39 cellular contexts compared by ENCODE assay signal in genomic region chr13:111353508-111353907, GRCh38. TPM values are rescaled to one million over a fixed set of nuclear protein-coding genes. Genes with fewer than 3 reads are reported as not detected.
"Had no signal": no experiment of that assay in that cellular context is flagged by ENCODE, and none has a peak within 500 bp of the region (broad histone marks: within the 10 kb centered on the region; RNA-seq: fewer than 3 reads in every experiment).

No MANE protein-coding gene starts in this region.

- ATAC-seq: activated naive CD4-positive, alpha-beta T cell treated with anti-CD3 and anti-CD28 coated beads, Interleukin-2, amount 50 U/mL, for 72 hours; activated naive CD8-positive, alpha-beta T cell treated with anti-CD3 and anti-CD28 coated beads, Interleukin-2, amount 50 U/mL, for 24 hours; activated T-cell treated with anti-CD3 and anti-CD28 coated beads, Interleukin-2, amount 50 U/mL, for 4 hours; activated T-cell treated with anti-CD3 and anti-CD28 coated beads, Interleukin-2, amount 50 U/mL, for 72 hours; activated T-helper 17 cell treated with anti-CD3 and anti-CD28 coated beads, Interleukin-2, amount 50 U/mL, for 72 hours; body of pancreas had no signal

- H3K27ac ChIP-seq: adrenal gland, ascending aorta, body of pancreas, brain microvascular endothelial cell, breast epithelium, cardiac muscle cell had no signal

- H3K9me3 Mint-ChIP-seq: activated naive CD4-positive, alpha-beta T cell treated with anti-CD3 and anti-CD28 coated beads for 36 hours; activated naive CD4-positive, alpha-beta T cell treated with anti-CD3 and anti-CD28 coated beads, Interleukin-2, amount 10 ng/mL, durations not matched to agents 7 days and 5 days; activated naive CD4-positive, alpha-beta T cell treated with anti-CD3 and anti-CD28 coated beads, Interleukin-2, amount 50 U/mL, for 24 hours; activated T-helper 1 cell treated with anti-CD3 and anti-CD28 coated beads, Interleukin-12 subunit alpha, Interleukin-12 subunit beta, Interleukin-2, Interleukin-4 antibody, amounts not matched to agents 30 ng/mL and 10 ng/mL and 1 ng/mL, durations not matched to agents 14 hours and 24 hours and 36 hours; central memory CD8-positive, alpha-beta T cell had no signal

- H3K4me1 ChIP-seq: adrenal gland, ascending aorta, body of pancreas, breast epithelium had no signal

- H3K4me1 Mint-ChIP-seq: activated naive CD4-positive, alpha-beta T cell treated with anti-CD3 and anti-CD28 coated beads, Interleukin-2, amount 10 ng/mL, durations not matched to agents 7 days and 5 days; activated naive CD8-positive, alpha-beta T cell treated with anti-CD3 and anti-CD28 coated beads, Interleukin-2, amount 10 ng/mL, durations not matched to agents 7 days and 5 days; activated T-helper 17 cell treated with anti-CD3 and anti-CD28 coated beads, Interleukin-2, amount 50 U/mL, for 72 hours; brain; central memory CD8-positive, alpha-beta T cell had no signal

- H3K27me3 ChIP-seq: adrenal gland, ascending aorta, body of pancreas, brain microvascular endothelial cell, breast epithelium, cardiac muscle cell had no signal

- H3K27me3 Mint-ChIP-seq: activated naive CD4-positive, alpha-beta T cell treated with anti-CD3 and anti-CD28 coated beads, Interleukin-2, amount 50 U/mL, for 24 hours; activated naive CD8-positive, alpha-beta T cell; activated naive CD8-positive, alpha-beta T cell treated with anti-CD3 and anti-CD28 coated beads for 36 hours; activated naive CD8-positive, alpha-beta T cell treated with anti-CD3 and anti-CD28 coated beads, Interleukin-2, amount 50 U/mL, for 24 hours; activated T-cell treated with anti-CD3 and anti-CD28 coated beads, Interleukin-2, amount 50 U/mL, for 24 hours had no signal

- H3K4me3 Mint-ChIP-seq: activated naive CD4-positive, alpha-beta T cell treated with anti-CD3 and anti-CD28 coated beads for 36 hours; activated naive CD4-positive, alpha-beta T cell treated with anti-CD3 and anti-CD28 coated beads, Interleukin-2, amount 10 ng/mL, durations not matched to agents 7 days and 5 days; activated naive CD4-positive, alpha-beta T cell treated with anti-CD3 and anti-CD28 coated beads, Interleukin-2, amount 50 U/mL, for 24 hours; activated naive CD8-positive, alpha-beta T cell; activated naive CD8-positive, alpha-beta T cell treated with anti-CD3 and anti-CD28 coated beads for 36 hours; activated naive CD8-positive, alpha-beta T cell treated with anti-CD3 and anti-CD28 coated beads, Interleukin-2, amount 10 ng/mL, durations not matched to agents 7 days and 5 days; activated naive CD8-positive, alpha-beta T cell treated with anti-CD3 and anti-CD28 coated beads, Interleukin-2, amount 50 U/mL, for 24 hours; activated T-cell treated with anti-CD3 and anti-CD28 coated beads, Interleukin-2, amount 50 U/mL, for 24 hours; activated T-cell treated with anti-CD3 and anti-CD28 coated beads, Interleukin-2, amount 50 U/mL, for 4 hours; activated T-cell treated with anti-CD3 and anti-CD28 coated beads, Interleukin-2, amount 50 U/mL, for 72 hours; activated T-helper 1 cell treated with anti-CD3 and anti-CD28 coated beads, Interleukin-12 subunit alpha, Interleukin-12 subunit beta, Interleukin-2, Interleukin-4 antibody, amounts not matched to agents 30 ng/mL and 10 ng/mL and 1 ng/mL, durations not matched to agents 14 hours and 24 hours and 36 hours; activated T-helper 17 cell treated with anti-CD3 and anti-CD28 coated beads, Interleukin-2, amount 50 U/mL, for 72 hours; brain; central memory CD8-positive, alpha-beta T cell had no signal

- H3K4me3 ChIP-seq: adrenal gland, ascending aorta, body of pancreas, breast epithelium, cardiac muscle cell had no signal

- H3K27ac Mint-ChIP-seq: activated naive CD4-positive, alpha-beta T cell treated with anti-CD3 and anti-CD28 coated beads for 36 hours; activated naive CD4-positive, alpha-beta T cell treated with anti-CD3 and anti-CD28 coated beads, Interleukin-2, amount 10 ng/mL, durations not matched to agents 7 days and 5 days; activated naive CD4-positive, alpha-beta T cell treated with anti-CD3 and anti-CD28 coated beads, Interleukin-2, amount 50 U/mL, for 24 hours; activated naive CD4-positive, alpha-beta T cell treated with anti-CD3 and anti-CD28 coated beads, Interleukin-2, amount 50 U/mL, for 72 hours; activated naive CD8-positive, alpha-beta T cell; activated naive CD8-positive, alpha-beta T cell treated with anti-CD3 and anti-CD28 coated beads for 36 hours; activated naive CD8-positive, alpha-beta T cell treated with anti-CD3 and anti-CD28 coated beads, Interleukin-2, amount 10 ng/mL, durations not matched to agents 7 days and 5 days; activated naive CD8-positive, alpha-beta T cell treated with anti-CD3 and anti-CD28 coated beads, Interleukin-2, amount 50 U/mL, for 24 hours; activated T-cell treated with anti-CD3 and anti-CD28 coated beads, Interleukin-2, amount 50 U/mL, for 24 hours; activated T-cell treated with anti-CD3 and anti-CD28 coated beads, Interleukin-2, amount 50 U/mL, for 72 hours; activated T-helper 1 cell treated with anti-CD3 and anti-CD28 coated beads, Interleukin-12 subunit alpha, Interleukin-12 subunit beta, Interleukin-2, Interleukin-4 antibody, amounts not matched to agents 30 ng/mL and 10 ng/mL and 1 ng/mL, durations not matched to agents 14 hours and 24 hours and 36 hours; activated T-helper 17 cell treated with anti-CD3 and anti-CD28 coated beads, Interleukin-2, amount 50 U/mL, for 72 hours; activated T-helper 2 cell treated with anti-CD3 and anti-CD28 coated beads, Interferon-gamma antibody, Interleukin-2, Interleukin-4, amounts not matched to agents 10 μg/mL and 5 μg/mL and 100 μg/mL, durations not matched to agents 14 hours and 24 hours and 36 hours; brain had no signal

- H3K36me3 Mint-ChIP-seq: activated naive CD4-positive, alpha-beta T cell treated with anti-CD3 and anti-CD28 coated beads, Interleukin-2, amount 10 ng/mL, durations not matched to agents 7 days and 5 days; activated naive CD4-positive, alpha-beta T cell treated with anti-CD3 and anti-CD28 coated beads, Interleukin-2, amount 50 U/mL, for 24 hours; activated naive CD4-positive, alpha-beta T cell treated with anti-CD3 and anti-CD28 coated beads, Interleukin-2, amount 50 U/mL, for 72 hours; activated naive CD8-positive, alpha-beta T cell; activated naive CD8-positive, alpha-beta T cell treated with anti-CD3 and anti-CD28 coated beads for 36 hours; brain had no signal

- H3K9me3 ChIP-seq: adrenal gland, body of pancreas, breast epithelium had no signal

- DNase-seq: activated effector memory CD4-positive, alpha-beta T cell treated with anti-CD3 and anti-CD28 coated beads, Interleukin-2, amount 50 U/mL, for 16 hours; activated effector memory CD4-positive, alpha-beta T cell treated with Interleukin-2 at 50 U/mL for 16 hours; activated gamma-delta T cell; activated gamma-delta T cell treated with Interleukin-2 at 50 U/mL for 16 hours; activated naive CD4-positive, alpha-beta T cell; activated naive CD4-positive, alpha-beta T cell treated with anti-CD3 and anti-CD28 coated beads for 36 hours; activated naive CD4-positive, alpha-beta T cell treated with anti-CD3 and anti-CD28 coated beads, Interleukin-2, amount 10 ng/mL, durations not matched to agents 7 days and 5 days; activated naive CD4-positive, alpha-beta T cell treated with anti-CD3 and anti-CD28 coated beads, Interleukin-2, amount 50 U/mL, for 16 hours; activated naive CD4-positive, alpha-beta T cell treated with Interleukin-2 at 50 U/mL for 16 hours; activated naive CD8-positive, alpha-beta T cell treated with anti-CD3 and anti-CD28 coated beads for 36 hours; activated naive CD8-positive, alpha-beta T cell treated with anti-CD3 and anti-CD28 coated beads, Interleukin-2, amount 10 ng/mL, durations not matched to agents 7 days and 5 days; activated naive CD8-positive, alpha-beta T cell treated with anti-CD3 and anti-CD28 coated beads, Interleukin-2, amount 50 U/mL, for 24 hours; activated T-cell treated with anti-CD3 and anti-CD28 coated beads, Interleukin-2, amount 50 U/mL, for 1 hour; activated T-cell treated with anti-CD3 and anti-CD28 coated beads, Interleukin-2, amount 50 U/mL, for 24 hours; activated T-cell treated with anti-CD3 and anti-CD28 coated beads, Interleukin-2, amount 50 U/mL, for 4 hours; activated T-cell treated with anti-CD3 and anti-CD28 coated beads, Interleukin-2, amount 50 U/mL, for 48 hours; activated T-cell treated with anti-CD3 and anti-CD28 coated beads, Interleukin-2, amount 50 U/mL, for 72 hours; adrenal gland; amniotic stem cell; amygdala; anterior cingulate cortex; aorta; body of pancreas; brain microvascular endothelial cell; caudate nucleus; central memory CD4-positive, alpha-beta T cell; cerebellar nuclear complex had no signal

- H3K36me3 ChIP-seq: adrenal gland, ascending aorta, brain microvascular endothelial cell, breast epithelium, cardiac muscle cell had no signal

RNA-seq across cellular contexts. Expression of gene TEX29, which starts 33.1 kb away (rescaled TPM):
- total RNA-seq: ascending aorta, body of pancreas, bronchial epithelial cell, cardiac muscle cell had no signal
- polyA plus RNA-seq: cardiac muscle cell had no signal
